In the genomic region with DNA sequence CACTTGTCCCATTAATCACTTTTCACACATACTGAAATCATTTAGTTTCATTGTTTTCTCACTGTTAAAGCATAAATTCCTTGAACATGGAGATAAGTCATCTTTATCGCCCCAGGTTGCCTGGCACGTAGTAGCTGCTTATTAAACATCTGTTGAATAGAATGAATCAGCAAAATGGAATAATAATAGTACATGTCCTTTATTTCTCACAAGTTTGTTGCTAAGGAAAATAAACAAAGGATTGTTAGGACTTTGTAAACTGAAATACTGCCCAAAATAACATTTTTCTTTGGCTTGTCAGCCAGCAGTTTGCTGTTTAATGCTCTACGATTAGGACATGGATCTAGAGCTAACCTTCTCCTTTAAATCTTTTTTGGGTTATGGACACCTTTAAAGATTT, we compare ENCODE assay signal across 19 cellular contexts. TPM values are rescaled to one million over a fixed set of nuclear protein-coding genes. Genes with fewer than 3 reads are reported as not detected.
A peak's percentile ranks its signal among the peaks of the same experiment; 100 is the strongest.
DNase-seq lines count a peak whose midpoint lies in the region; ATAC-seq and TF ChIP-seq lines count a peak whose summit lies in the region.
"Had no signal": no experiment of that assay in that cellular context is flagged by ENCODE, and none has a peak within 500 bp of the region (broad histone marks: within the 10 kb centered on the region; RNA-seq: fewer than 3 reads in every experiment).

No MANE protein-coding gene starts in this region.

- peak overlapping the region; percentile 12; the same call in 1 of the 2 replicates for H3K4me3 ChIP-seq in OCI-LY3 (ENCODE audit: low read length)
- H3K4me3 ChIP-seq in fibroblast of the aortic adventitia (ENCODE audit: low read depth, low read length), result no peak overlapping the region
- H3K4me3 ChIP-seq: neural progenitor cell, right atrium auricular region had no signal

- no peaks in the 10 kb centered on the region for H3K27me3 Mint-ChIP-seq in stimulated activated memory B cell treated with anti-CD40 and anti-IgM and Interleukin-4, amounts not matched to agents 10 μg/mL and 1 μg/mL and 100 μg/mL, for 72 hours

- DNase-seq in EH (ENCODE audit: low read depth), result peak; percentile 63
- DNase-seq in fibroblast of the aortic adventitia (ENCODE audit: low read depth), result peak; percentile 70
- DNase-seq in omental fat pad (ENCODE audit: low spot score), result no peak
- no peak for DNase-seq in Ammon's horn (ENCODE audit: low spot score)
- no peak for DNase-seq in foreskin melanocyte
- DNase-seq: activated CD4-positive, alpha-beta T cell treated with anti-CD3 and anti-CD28 coated beads for 4 hours; activated naive CD4-positive, alpha-beta T cell treated with Interleukin-2 at 50 U/mL for 16 hours; hippocampal formation; NCI-H1436; NCI-H82; stimulated activated CD4-positive, alpha-beta T cell treated with anti-CD3 and anti-CD28 coated beads, Interleukin-1b, Interleukin-23, amount 100 ng/mL, for 48 hours had no signal

- TF ChIP-seq CTCF in OCI-LY3 (IDR thresholded peaks at IDR 0.05; ENCODE audit: low read depth, low read length) (no peak), fibroblast of the aortic adventitia (IDR thresholded peaks at IDR 0.05; ENCODE audit: insufficient read depth, low read length) (no peak), omental fat pad (IDR thresholded peaks at IDR 0.05) (no peak)

- peaks cover 34% of the 10 kb centered on the region for H3K36me3 ChIP-seq in OCI-LY3 (replicated peaks; ENCODE audit: low read depth, low read length)

- peaks cover 47% of the 10 kb centered on the region for H3K4me1 ChIP-seq in OCI-LY3 (ENCODE audit: low read length)
- H3K4me1 ChIP-seq: neural progenitor cell had no signal

- H3K4me2 ChIP-seq in OCI-LY3 (ENCODE audit: low read length), result peak overlapping the region; percentile 46
- H3K4me2 ChIP-seq: neural progenitor cell had no signal

- H3K4me1 Mint-ChIP-seq in stimulated activated memory B cell treated with anti-CD40 and anti-IgM and Interleukin-4, amounts not matched to agents 10 μg/mL and 1 μg/mL and 100 μg/mL, for 72 hours, result peaks cover 7% of the 10 kb centered on the region
- H3K4me1 Mint-ChIP-seq: neural progenitor cell had no signal

- H4K20me1 ChIP-seq in OCI-LY3 (ENCODE audit: insufficient read depth, low read length), result no peaks in the 10 kb centered on the region

- no peaks in the 10 kb centered on the region for H3K27me3 ChIP-seq in OCI-LY3 (ENCODE audit: low read depth, low read length)
- H3K27me3 ChIP-seq: neural progenitor cell, right atrium auricular region had no signal

- ATAC-seq in stimulated activated memory B cell treated with anti-CD40 and anti-IgM and Interleukin-4, amounts not matched to agents 10 μg/mL and 1 μg/mL and 100 μg/mL, for 72 hours, result no peak
- ATAC-seq in omental fat pad (ENCODE audit: low FRiP score), result no peak
- no peak for ATAC-seq in GM19397 (IDR thresholded peaks at IDR 0.05; ENCODE audit: unreplicated experiment)
- ATAC-seq: Panc1, SK-N-SH treated with all-trans-retinoic acid at 6 μM for 48 hours had no signal

- peak overlapping the region; percentile 17 for H3K27ac Mint-ChIP-seq in stimulated activated memory B cell treated with anti-CD40 and anti-IgM and Interleukin-4, amounts not matched to agents 10 μg/mL and 1 μg/mL and 100 μg/mL, for 72 hours
- H3K27ac Mint-ChIP-seq: neural progenitor cell had no signal

- no peak overlapping the region for H2AFZ ChIP-seq in OCI-LY3 (ENCODE audit: low read depth, low read length)
- H2AFZ ChIP-seq: neural progenitor cell had no signal

- H3K9me3 Mint-ChIP-seq in stimulated activated memory B cell treated with anti-CD40 and anti-IgM and Interleukin-4, amounts not matched to agents 10 μg/mL and 1 μg/mL and 100 μg/mL, for 72 hours, result no peaks in the 10 kb centered on the region
- H3K9me3 Mint-ChIP-seq: neural progenitor cell had no signal

- H3K4me3 Mint-ChIP-seq in stimulated activated memory B cell treated with anti-CD40 and anti-IgM and Interleukin-4, amounts not matched to agents 10 μg/mL and 1 μg/mL and 100 μg/mL, for 72 hours, result no peak overlapping the region
- H3K4me3 Mint-ChIP-seq: neural progenitor cell had no signal

- H3K9me3 ChIP-seq in OCI-LY3 (ENCODE audit: insufficient read depth, low read length), result no peaks in the 10 kb centered on the region
- H3K9me3 ChIP-seq: right atrium auricular region had no signal

- H3K27ac ChIP-seq in OCI-LY3 (ENCODE audit: low read length), result peak overlapping the region; percentile 53
- H3K27ac ChIP-seq: C4-2B, neural progenitor cell had no signal

- no peaks in the 10 kb centered on the region for H3K79me2 ChIP-seq in OCI-LY3 (ENCODE audit: low read length)

- peaks cover 7% of the 10 kb centered on the region for H3K36me3 Mint-ChIP-seq in stimulated activated memory B cell treated with anti-CD40 and anti-IgM and Interleukin-4, amounts not matched to agents 10 μg/mL and 1 μg/mL and 100 μg/mL, for 72 hours

- H3K9ac ChIP-seq in OCI-LY3 (ENCODE audit: low read length), result no peak overlapping the region
- H3K9ac ChIP-seq: neural progenitor cell had no signal

RNA-seq across cellular contexts. Expression of a gene that starts 17.9 kb away (rescaled TPM):
- total RNA-seq in fibroblast of the aortic adventitia (ENCODE audit: low replicate concordance) (73.5 and 81.5 TPM in 2 replicates), omental fat pad (10 to 100 TPM; 21.9 to 43.4 (median 41.9) TPM)

RNA-seq across cellular contexts. Expression of a gene that starts 17.9 kb away (rescaled TPM):
- total RNA-seq in fibroblast of the aortic adventitia (ENCODE audit: low replicate concordance) (80.4 and 90.4 TPM in 2 replicates), omental fat pad (10 to 100 TPM; 59.1 to 80.5 (median 71.1) TPM)

Comparison
In these comparisons a context has a peak if more than half of its experiments do, and no peak if none do; other contexts are left out.
1. DNase-seq: peak in EH (single experiment) and fibroblast of the aortic adventitia (single experiment); none in omental fat pad (single experiment), Ammon's horn (single experiment) and foreskin melanocyte (single experiment).